Comparison of ENCODE assay signal across 1 cellular context in the genomic region with DNA sequence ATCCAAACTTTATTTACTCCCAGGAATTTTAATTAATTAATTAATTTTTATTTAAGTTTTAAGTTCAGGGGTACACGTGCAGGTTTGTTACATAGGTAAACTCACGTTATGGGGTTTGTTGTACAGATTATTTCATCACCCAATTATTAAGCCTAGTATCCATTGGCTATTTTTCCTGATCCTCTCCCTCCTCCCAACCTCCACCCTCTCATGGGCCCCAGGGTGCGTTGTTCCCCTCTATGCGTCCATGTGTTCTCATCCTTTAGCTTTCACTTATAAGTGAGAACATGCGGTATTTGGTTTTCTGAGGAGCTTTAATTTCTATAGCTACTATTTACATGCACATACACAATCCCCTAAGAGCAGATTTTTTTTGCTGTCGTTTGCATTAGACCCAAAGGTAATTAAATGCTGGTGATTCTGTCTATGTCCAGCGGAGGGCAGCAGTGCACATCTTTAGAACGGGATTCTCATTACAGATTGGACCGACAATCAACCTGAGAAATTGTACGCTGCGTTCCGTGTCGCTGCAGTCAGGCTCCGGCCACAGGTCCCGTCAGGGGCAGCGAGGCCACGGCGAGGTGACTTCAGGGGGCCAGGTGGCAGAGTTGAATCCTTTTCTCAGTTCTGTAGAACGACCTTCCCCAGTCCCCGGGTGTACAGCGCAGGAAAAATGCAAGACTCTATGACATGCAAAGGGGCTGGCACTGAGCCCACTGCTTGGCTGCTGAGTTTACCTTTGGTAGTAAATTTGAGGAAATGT.
TF ChIP-seq lines count a peak whose summit lies in the region.

No MANE protein-coding gene starts in this region.

TF ChIP-seq in HepG2, 621 proteins besides CTCF, POLR2A, EP300 and RAD21 (continued from another document):
- TF ChIP-seq ZNF501 (CRISPR knock-in tag; IDR thresholded peaks at IDR 0.05) (peak; percentile 48; the same call in 1 of the 2 replicates), ZMYM3 (CRISPR knock-in tag; IDR thresholded peaks at IDR 0.05) (0 out of 2 replicates have a peak, but pooled peaks have one; percentile 29), MIXL1 (CRISPR knock-in tag; IDR thresholded peaks at IDR 0.05) (peak; percentile 96), SOX6 (IDR thresholded peaks at IDR 0.05) (no peak), SOX6 (CRISPR knock-in tag; IDR thresholded peaks at IDR 0.05) (0 out of 2 replicates have a peak, but pooled peaks have one; percentile 16), GATAD2A (CRISPR knock-in tag; IDR thresholded peaks at IDR 0.05) (0 out of 2 replicates have a peak, but pooled peaks have one; percentile 32), TBL1XR1 (IDR thresholded peaks at IDR 0.05; ENCODE audit: borderline replicate concordance, low read length, partially characterized antibody) (no peak), SPEN (CRISPR knock-in tag; IDR thresholded peaks at IDR 0.05; ENCODE audit: low read depth) (no peak), POGZ (CRISPR knock-in tag; IDR thresholded peaks at IDR 0.05) (peak; percentile 28; the same call in 1 of the 2 replicates), STAG1 (CRISPR knock-in tag; IDR thresholded peaks at IDR 0.05) (peak; percentile 85), ZNF792 (CRISPR knock-in tag; IDR thresholded peaks at IDR 0.05) (0 out of 2 replicates have a peak, but pooled peaks have one; percentile 32), TEAD3 (CRISPR knock-in tag; optimal IDR thresholded peaks at IDR 0.05; ENCODE audit: borderline replicate concordance) (no peak), ZFP41 (CRISPR knock-in tag; IDR thresholded peaks at IDR 0.05; ENCODE audit: borderline replicate concordance) (no peak)
TF ChIP-seq in HepG2: peak in this region for 25.
